Comparison of ENCODE assay signal across 1 cellular context in the genomic region with DNA sequence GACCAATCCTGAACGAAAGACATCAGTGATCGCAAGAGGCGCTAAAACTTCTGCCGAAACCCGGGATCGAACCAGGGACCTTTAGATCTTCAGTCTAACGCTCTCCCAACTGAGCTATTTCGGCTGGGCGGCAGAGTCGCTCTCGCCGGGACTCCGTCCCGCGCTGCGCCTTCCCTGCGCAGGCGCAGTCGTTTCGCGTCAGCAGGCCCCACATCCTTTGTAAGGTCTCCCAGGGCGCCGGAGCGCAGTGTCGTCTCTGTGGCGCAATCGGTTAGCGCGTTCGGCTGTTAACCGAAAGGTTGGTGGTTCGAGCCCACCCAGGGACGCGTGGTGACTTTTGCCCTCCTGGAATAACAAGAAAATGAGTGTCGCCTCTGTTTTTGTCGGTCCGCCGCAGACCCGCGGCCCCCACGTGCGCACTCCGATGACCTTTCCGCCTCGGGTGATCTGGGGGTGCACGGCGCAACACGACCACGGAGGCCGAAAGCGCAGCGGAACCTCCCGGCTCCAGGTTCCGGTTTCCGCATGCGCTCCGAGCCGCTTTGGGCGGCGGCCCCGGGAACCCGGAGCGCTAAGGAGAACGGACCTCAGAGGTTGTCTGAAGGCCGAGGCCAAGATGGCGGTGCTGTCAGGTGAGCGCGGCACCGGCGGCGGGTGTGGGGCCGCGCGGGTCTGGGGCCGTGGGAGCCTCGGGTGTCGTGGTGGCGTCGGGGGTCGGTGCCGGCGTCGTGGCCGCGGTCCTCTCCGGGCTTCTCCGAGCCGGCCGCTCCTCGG.
TF ChIP-seq lines count a peak whose summit lies in the region.

TSS of gene NDUFS7 (plus strand) at position 597 of the 774 bp plus-strand sequence. CDS start at position 617, 20 bp downstream.

TF ChIP-seq in H1, 55 proteins besides CTCF, POLR2A, EP300 and RAD21 (continues in another document):
- TF ChIP-seq ASH2L (IDR thresholded peaks at IDR 0.05; ENCODE audit: low read length) (peak; percentile 100), SIRT6 (IDR thresholded peaks at IDR 0.05; ENCODE audit: low read length) (no peak), POU5F1 (IDR thresholded peaks at IDR 0.05; ENCODE audit: low read depth, low read length) (peak; percentile 53), BACH1 (IDR thresholded peaks at IDR 0.05; ENCODE audit: low read length) (0 out of 2 replicates have a peak, but pooled peaks have one; percentile 68), SRF (IDR thresholded peaks at IDR 0.05; ENCODE audit: low read depth, low read length) (peak; percentile 61), TCF12 (IDR thresholded peaks at IDR 0.05; ENCODE audit: low read depth, low read length) (peak; percentile 84), YY1 (IDR thresholded peaks at IDR 0.05; ENCODE audit: low read depth, low read length) (peak; percentile 97), CHD7 (IDR thresholded peaks at IDR 0.05; ENCODE audit: insufficient replicate concordance, low read length) (no peak), RNF2 (IDR thresholded peaks at IDR 0.05; ENCODE audit: borderline replicate concordance, low read depth, low read length, missing control alignments, poor library complexity, severe bottlenecking) (no peak), SP4 (IDR thresholded peaks at IDR 0.05; ENCODE audit: low read length) (peak; percentile 90), KDM4A (IDR thresholded peaks at IDR 0.05; ENCODE audit: low read depth, low read length, severe bottlenecking) (no peak), ZNF274 (IDR thresholded peaks at IDR 0.05; ENCODE audit: borderline replicate concordance, extremely low read depth, low read length) (no peak), CBX8 (IDR thresholded peaks at IDR 0.05; ENCODE audit: borderline replicate concordance, low read depth, low read length) (no peak), CEBPB (IDR thresholded peaks at IDR 0.05; ENCODE audit: low read depth, low read length) (peak; percentile 98), PHF8 (conservative IDR thresholded peaks at IDR 0.05; ENCODE audit: low read depth, low read length) (peak; percentile 71), SAP30 (IDR thresholded peaks at IDR 0.05; ENCODE audit: insufficient read depth, insufficient replicate concordance, low read length) (no peak), CBX5 (IDR thresholded peaks at IDR 0.05; ENCODE audit: low read depth, low read length) (no peak), TAF7 (optimal IDR thresholded peaks at IDR 0.05; ENCODE audit: borderline replicate concordance, low read depth, low read length) (peak; percentile 77), ATF2 (IDR thresholded peaks at IDR 0.05; ENCODE audit: low read length) (peak; percentile 84; the same call in 1 of the 2 replicates), FOSL1 (IDR thresholded peaks at IDR 0.05; ENCODE audit: insufficient read depth, low read depth, low read length) (no peak), EZH2 (IDR thresholded peaks at IDR 0.05; ENCODE audit: low read depth, low read length, severe bottlenecking) (no peak), KDM1A (IDR thresholded peaks at IDR 0.05; ENCODE audit: borderline replicate concordance, low read length) (peak; percentile 76), TAF1 (IDR thresholded peaks at IDR 0.05; ENCODE audit: low read depth, low read length) (peak; percentile 88), E2F6 (IDR thresholded peaks at IDR 0.05) (peak; percentile 43; the same call in 1 of the 2 replicates), CHD1 (IDR thresholded peaks at IDR 0.05; ENCODE audit: low read depth, low read length) (no peak), HDAC6 (IDR thresholded peaks at IDR 0.05; ENCODE audit: low read depth, low read length) (no peak), JUN (IDR thresholded peaks at IDR 0.05; ENCODE audit: low read depth, low read length) (no peak), CHD2 (IDR thresholded peaks at IDR 0.05; ENCODE audit: low read length) (peak; percentile 41; the same call in 1 of the 2 replicates), SIX5 (IDR thresholded peaks at IDR 0.05; ENCODE audit: low read depth, low read length) (peak; percentile 49; the same call in 1 of the 2 replicates), KDM5A (IDR thresholded peaks at IDR 0.05; ENCODE audit: low read length) (peak; percentile 98), EGR1 (IDR thresholded peaks at IDR 0.05; ENCODE audit: borderline replicate concordance, low read depth, low read length) (peak; percentile 52), MAX (IDR thresholded peaks at IDR 0.05) (peak; percentile 78), RBBP5 (IDR thresholded peaks at IDR 0.05; ENCODE audit: borderline replicate concordance, low read depth, low read length) (peak; percentile 91), SP1 (IDR thresholded peaks at IDR 0.05; ENCODE audit: low read depth, low read length) (peak; percentile 71), BCL11A (IDR thresholded peaks at IDR 0.05; ENCODE audit: low read depth in 2 of 2, low read length in 2 of 2) (no peak), SIN3A (conservative IDR thresholded peaks at IDR 0.05 in 1 of 2, IDR thresholded peaks at IDR 0.05 in 1 of 2; ENCODE audit: low read depth in 1 of 2, low read length in 2 of 2) (peak; percentile 96 to 98; a peak in 3 of 4 replicates), RXRA (IDR thresholded peaks at IDR 0.05; ENCODE audit: insufficient read depth, low read depth, low read length) (peak; percentile 89; the same call in 1 of the 2 replicates), SP2 (IDR thresholded peaks at IDR 0.05; ENCODE audit: low read length) (no peak), GTF2F1 (IDR thresholded peaks at IDR 0.05; ENCODE audit: borderline replicate concordance, low read depth, low read length) (peak; percentile 79; the same call in 1 of the 2 replicates), SUZ12 (IDR thresholded peaks at IDR 0.05; ENCODE audit: low read length) (no peak), POLR2AphosphoS5 (IDR thresholded peaks at IDR 0.05; ENCODE audit: low read depth, low read length) (no peak; the same call in none of the 2 replicates), TBP (IDR thresholded peaks at IDR 0.05; ENCODE audit: low read depth, low read length) (peak; percentile 99), HDAC2 (IDR thresholded peaks at IDR 0.05; ENCODE audit: borderline replicate concordance in 1 of 2, low read depth in 2 of 2, low read length in 2 of 2) (peak; percentile 90; a peak in 2 of 4 replicates), CTBP2 (IDR thresholded peaks at IDR 0.05; ENCODE audit: borderline replicate concordance, insufficient read depth, insufficient read length, low read length) (peak; percentile 58), GABPA (IDR thresholded peaks at IDR 0.05; ENCODE audit: borderline replicate concordance, insufficient read depth, low read length) (peak; percentile 96), NRF1 (IDR thresholded peaks at IDR 0.05; ENCODE audit: low read depth, low read length) (peak; percentile 82), CREB1 (IDR thresholded peaks at IDR 0.05) (peak; percentile 93), RFX5 (IDR thresholded peaks at IDR 0.05; ENCODE audit: borderline replicate concordance, low read depth, low read length) (no peak), JUND (IDR thresholded peaks at IDR 0.05; ENCODE audit: low read length) (peak; percentile 5; the same call in 1 of the 2 replicates), BRCA1 (IDR thresholded peaks at IDR 0.05; ENCODE audit: low read depth, low read length) (peak; percentile 45; the same call in 1 of the 2 replicates), MAFK (IDR thresholded peaks at IDR 0.05; ENCODE audit: low read depth, low read length) (peak; percentile 22; the same call in 1 of the 2 replicates)
- TF ChIP-seq, protein P1, sequence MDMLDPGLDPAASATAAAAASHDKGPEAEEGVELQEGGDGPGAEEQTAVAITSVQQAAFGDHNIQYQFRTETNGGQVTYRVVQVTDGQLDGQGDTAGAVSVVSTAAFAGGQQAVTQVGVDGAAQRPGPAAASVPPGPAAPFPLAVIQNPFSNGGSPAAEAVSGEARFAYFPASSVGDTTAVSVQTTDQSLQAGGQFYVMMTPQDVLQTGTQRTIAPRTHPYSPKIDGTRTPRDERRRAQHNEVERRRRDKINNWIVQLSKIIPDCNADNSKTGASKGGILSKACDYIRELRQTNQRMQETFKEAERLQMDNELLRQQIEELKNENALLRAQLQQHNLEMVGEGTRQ (IDR thresholded peaks at IDR 0.05; ENCODE audit: low read length): 0 out of 2 replicates have a peak, but pooled peaks have one; percentile 32
- TF ChIP-seq, protein P2, sequence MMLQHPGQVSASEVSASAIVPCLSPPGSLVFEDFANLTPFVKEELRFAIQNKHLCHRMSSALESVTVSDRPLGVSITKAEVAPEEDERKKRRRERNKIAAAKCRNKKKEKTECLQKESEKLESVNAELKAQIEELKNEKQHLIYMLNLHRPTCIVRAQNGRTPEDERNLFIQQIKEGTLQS (IDR thresholded peaks at IDR 0.05; ENCODE audit: insufficient read depth, low read depth, low read length): 0 out of 2 replicates have a peak, but pooled peaks have one; percentile 18
